1 cellular context compared by ENCODE assay signal in genomic region chr6:137802408-137803182, GRCh38.
TF ChIP-seq lines count a peak whose summit lies in the region.

No MANE protein-coding gene starts in this region.

TF ChIP-seq in HepG2, 621 proteins besides CTCF, POLR2A, EP300 and RAD21 (continued from another document):
- TF ChIP-seq ZBTB43 (CRISPR knock-in tag; conservative IDR thresholded peaks at IDR 0.05) = peak; percentile 44; the same call in 1 of the 2 replicates
- TF ChIP-seq RBM22 (optimal IDR thresholded peaks at IDR 0.05; ENCODE audit: low read length) = no peak
- TF ChIP-seq ZMAT3 (CRISPR knock-in tag; conservative IDR thresholded peaks at IDR 0.05) = 0 out of 2 replicates have a peak, but pooled peaks have one; percentile 22
- no peak for TF ChIP-seq ZNF605 (CRISPR knock-in tag; IDR thresholded peaks at IDR 0.05)
- TF ChIP-seq GATAD2A (CRISPR knock-in tag; IDR thresholded peaks at IDR 0.05) = peak; percentile 72
- TF ChIP-seq RFX3 (CRISPR knock-in tag; IDR thresholded peaks at IDR 0.05) = no peak
